Comparison of ENCODE assay signal across 27 cellular contexts in the genomic region with DNA sequence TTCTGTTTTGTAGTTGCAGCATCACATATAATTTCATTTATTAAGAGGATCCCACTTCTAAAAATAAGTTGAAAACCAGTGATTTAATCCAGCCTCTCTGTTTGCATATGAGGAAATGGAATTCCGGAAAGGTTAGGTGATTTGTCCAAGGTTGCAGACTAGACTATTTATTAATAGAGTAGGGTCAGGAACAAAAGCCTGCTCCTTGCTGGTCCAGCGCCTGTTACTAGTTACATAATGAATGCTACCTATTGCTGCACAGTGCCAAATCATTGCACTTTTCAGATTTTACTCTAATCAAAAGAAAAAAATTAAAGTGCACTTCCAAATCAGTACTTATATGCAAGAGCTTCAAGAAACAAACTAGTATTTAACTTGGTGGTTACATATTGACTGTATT.
"Had no signal": no experiment of that assay in that cellular context is flagged by ENCODE, and none has a peak within 500 bp of the region (broad histone marks: within the 10 kb centered on the region; RNA-seq: fewer than 3 reads in every experiment).

No MANE protein-coding gene starts in this region.

- H3K27ac ChIP-seq: stomach, suprapubic skin, testis, thoracic aorta, thyroid gland, tibial artery, tibial nerve, transverse colon, upper lobe of left lung, upper lobe of right lung, vagina had no signal

- H3K9me3 ChIP-seq: stomach, suprapubic skin, testis, thoracic aorta, thyroid gland, tibial artery, transverse colon, upper lobe of left lung, upper lobe of right lung, uterus, vagina had no signal

- DNase-seq: stimulated activated CD4-positive, alpha-beta T cell treated with anti-CD3 and anti-CD28 coated beads, Interleukin-2, amount 100 ng/mL, for 48 hours; stimulated activated CD4-positive, alpha-beta T cell treated with anti-CD3 and anti-CD28 coated beads, Interleukin-4, amount 100 ng/mL, for 1 hour; stimulated activated CD4-positive, alpha-beta T cell treated with anti-CD3 and anti-CD28 coated beads, Interleukin-4, amount 100 ng/mL, for 24 hours; stimulated activated CD4-positive, alpha-beta T cell treated with anti-CD3 and anti-CD28 coated beads, Interleukin-4, amount 100 ng/mL, for 4 hours; stimulated activated CD8-positive, alpha-beta memory T cell treated with anti-CD3 and anti-CD28 coated beads, Interleukin-4, amount 100 ng/mL, for 48 hours; stimulated activated naive B cell treated with anti-CD40 and anti-IgM and Interleukin-4, amounts not matched to agents 10 μg/mL and 1 μg/mL and 100 μg/mL, for 72 hours; stimulated activated naive CD4-positive, alpha-beta T cell; stimulated activated naive CD4-positive, alpha-beta T cell treated with Interleukin-2 at 50 U/mL for 16 hours; stimulated activated naive CD8-positive, alpha-beta T cell treated with anti-CD3 and anti-CD28 coated beads, Interleukin-15, amount 100 ng/mL, for 72 hours; stimulated activated naive CD8-positive, alpha-beta T cell treated with anti-CD3 and anti-CD28 coated beads, Interleukin-15, Interleukin-2, amounts not matched to agents 100 U/mL and 50 U/mL, for 24 hours; stomach; substantia nigra; testis; thyroid gland; tibial artery; transverse colon; trophoblast cell; upper lobe of left lung; upper lobe of right lung; uterus had no signal

- ATAC-seq: stimulated activated effector memory CD8-positive, alpha-beta T cell treated with anti-CD3 and anti-CD28 coated beads, Interleukin-12 subunit alpha, Interleukin-12 subunit beta, amount 100 ng/mL, for 72 hours; stimulated activated memory B cell treated with anti-CD40 and anti-IgM and Interleukin-4, amounts not matched to agents 10 μg/mL and 1 μg/mL and 100 μg/mL, for 72 hours; stimulated activated naive B cell treated with anti-CD40 and anti-IgM and Interleukin-4, amounts not matched to agents 10 μg/mL and 1 μg/mL and 100 μg/mL, for 72 hours; stimulated activated naive CD8-positive, alpha-beta T cell treated with anti-CD3 and anti-CD28 coated beads, Interleukin-15, amount 100 ng/mL, for 72 hours; stimulated activated naive CD8-positive, alpha-beta T cell treated with anti-CD3 and anti-CD28 coated beads, Interleukin-15, Interleukin-2, amounts not matched to agents 100 U/mL and 50 U/mL, for 24 hours; upper lobe of right lung had no signal

- H3K4me3 ChIP-seq: stomach, suprapubic skin, testis, thoracic aorta, thyroid gland, tibial artery, tibial nerve, transverse colon, upper lobe of left lung, upper lobe of right lung, uterus, vagina had no signal

- FAIRE-seq: urothelium cell line had no signal

- H3K4me1 ChIP-seq: stomach, suprapubic skin, testis, thyroid gland, tibial artery, tibial nerve, transverse colon, upper lobe of left lung, upper lobe of right lung, uterus had no signal

- H3K27me3 ChIP-seq: stomach, suprapubic skin, testis, thyroid gland, tibial artery, tibial nerve, transverse colon, upper lobe of left lung, upper lobe of right lung, uterus, vagina had no signal

- H3K36me3 ChIP-seq: stomach, suprapubic skin, thoracic aorta, thyroid gland, tibial artery, tibial nerve, transverse colon, upper lobe of left lung, upper lobe of right lung, uterus, vagina had no signal
